In the genomic region with DNA sequence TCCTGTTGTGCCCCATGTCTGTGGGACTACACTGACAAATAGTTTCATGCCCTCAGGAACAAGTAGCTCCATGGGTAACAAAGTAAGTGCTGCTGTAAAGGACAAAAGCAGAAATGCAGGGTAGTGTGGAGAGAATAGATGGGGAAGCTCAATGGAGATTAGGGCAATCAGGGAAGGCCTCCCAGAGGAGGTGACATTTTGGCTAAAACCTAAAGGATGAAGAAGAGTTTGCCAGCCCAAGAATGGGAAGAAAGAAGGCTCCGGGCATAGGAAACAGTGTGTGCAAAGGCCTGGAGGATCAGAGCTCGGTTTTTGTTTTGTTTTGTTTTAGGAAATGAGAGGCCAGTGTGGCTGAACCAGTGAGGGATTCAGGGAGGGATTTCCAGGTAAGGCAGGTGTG, we compare ENCODE assay signal across 16 cellular contexts. TPM values are rescaled to one million over a fixed set of nuclear protein-coding genes. Genes with fewer than 3 reads are reported as not detected.
A peak's percentile ranks its signal among the peaks of the same experiment; 100 is the strongest.
DNase-seq lines count a peak whose midpoint lies in the region; ATAC-seq and TF ChIP-seq lines count a peak whose summit lies in the region.
"Had no signal": no experiment of that assay in that cellular context is flagged by ENCODE, and none has a peak within 500 bp of the region (broad histone marks: within the 10 kb centered on the region; RNA-seq: fewer than 3 reads in every experiment).

No MANE protein-coding gene starts in this region.

- no peaks in the 10 kb centered on the region for H3K9me3 ChIP-seq in HEK293 (ENCODE audit: control insufficient read depth, insufficient read depth, low read depth, low read length)
- H3K9me3 ChIP-seq in colonic mucosa, result no peaks in the 10 kb centered on the region
- H3K9me3 ChIP-seq: heart left ventricle, stomach had no signal

- intact Hi-C loops in activated CD4-positive, alpha-beta T cell treated with anti-CD3 and anti-CD28 coated beads for 36 hours (cut with DNase I, micrococcal nuclease), result no loop called here
- intact Hi-C loops in colonic mucosa (cut with DNase I), result no loop called here

- no peak overlapping the region for H3K9ac ChIP-seq in colonic mucosa (ENCODE audit: low read depth in 2 of 2, low read length in 2 of 2)
- H3K9ac ChIP-seq: GM23248, KMS-11 had no signal

- H3K27me3 Mint-ChIP-seq in activated CD4-positive, alpha-beta T cell treated with anti-CD3 and anti-CD28 coated beads for 36 hours, result no peaks in the 10 kb centered on the region
- H3K27me3 Mint-ChIP-seq in activated T-helper 17 cell treated with anti-CD3 and anti-CD28 coated beads, Interleukin-2, amount 50 U/mL, for 72 hours, result no peaks in the 10 kb centered on the region
- H3K27me3 Mint-ChIP-seq in memory B cell, result no peaks in the 10 kb centered on the region
- peaks cover 24% of the 10 kb centered on the region for H3K27me3 Mint-ChIP-seq in osteocyte (ENCODE audit: unreplicated experiment)

- H3K36me3 Mint-ChIP-seq in activated CD4-positive, alpha-beta T cell treated with anti-CD3 and anti-CD28 coated beads for 36 hours (ENCODE audit: low read depth), result peaks cover 23% of the 10 kb centered on the region
- H3K36me3 Mint-ChIP-seq in activated T-helper 17 cell treated with anti-CD3 and anti-CD28 coated beads, Interleukin-2, amount 50 U/mL, for 72 hours (ENCODE audit: low read depth), result peaks cover 51% of the 10 kb centered on the region
- H3K36me3 Mint-ChIP-seq in memory B cell (peaks cover 15% of the 10 kb centered on the region), osteocyte (ENCODE audit: unreplicated experiment) (no peaks in the 10 kb centered on the region)

- H3K27ac Mint-ChIP-seq in activated CD4-positive, alpha-beta T cell treated with anti-CD3 and anti-CD28 coated beads for 36 hours, result peak overlapping the region; percentile 79
- peak overlapping the region; percentile 90 for H3K27ac Mint-ChIP-seq in activated T-helper 17 cell treated with anti-CD3 and anti-CD28 coated beads, Interleukin-2, amount 50 U/mL, for 72 hours
- H3K27ac Mint-ChIP-seq in memory B cell (peak overlapping the region; percentile 84), osteocyte (ENCODE audit: unreplicated experiment) (no peak overlapping the region)
- H3K27ac Mint-ChIP-seq: nephron progenitor cell had no signal

- POLR2A ChIA-PET in activated CD4-positive, alpha-beta T cell treated with anti-CD3 and anti-CD28 coated beads for 36 hours (lab: Charles Lee), result no interaction called here
- POLR2A ChIA-PET in HEK293 (lab: Yijun Ruan, JAX), result no interaction called here

- H3K9me3 Mint-ChIP-seq in activated CD4-positive, alpha-beta T cell treated with anti-CD3 and anti-CD28 coated beads for 36 hours (ENCODE audit: low read depth), result no peaks in the 10 kb centered on the region
- H3K9me3 Mint-ChIP-seq in activated T-helper 17 cell treated with anti-CD3 and anti-CD28 coated beads, Interleukin-2, amount 50 U/mL, for 72 hours, result no peaks in the 10 kb centered on the region
- H3K9me3 Mint-ChIP-seq in memory B cell (no peaks in the 10 kb centered on the region), osteocyte (ENCODE audit: unreplicated experiment) (no peaks in the 10 kb centered on the region)
- H3K9me3 Mint-ChIP-seq: nephron progenitor cell had no signal

- no peak overlapping the region for H3K27ac ChIP-seq in HEK293 (ENCODE audit: extremely low read depth, low read depth, low read length)
- no peak overlapping the region for H3K27ac ChIP-seq in colonic mucosa
- H3K27ac ChIP-seq: brain microvascular endothelial cell, GM23248, heart left ventricle, HL-60, KMS-11, stomach had no signal

- no peaks in the 10 kb centered on the region for H3K4me1 ChIP-seq in HEK293 (ENCODE audit: control insufficient read depth, insufficient read depth, low read length)
- H3K4me1 ChIP-seq in colonic mucosa, result no peaks in the 10 kb centered on the region

- H3K36me3 ChIP-seq in HEK293 (ENCODE audit: control insufficient read depth in 2 of 2, insufficient read depth in 1 of 2, low read length in 2 of 2) (no peaks in the 10 kb centered on the region), colonic mucosa (no peaks in the 10 kb centered on the region)
- H3K36me3 ChIP-seq: brain microvascular endothelial cell, heart left ventricle, stomach had no signal

- H3K4me3 Mint-ChIP-seq in activated CD4-positive, alpha-beta T cell treated with anti-CD3 and anti-CD28 coated beads for 36 hours, result no peak overlapping the region
- peak overlapping the region; percentile 49 for H3K4me3 Mint-ChIP-seq in activated T-helper 17 cell treated with anti-CD3 and anti-CD28 coated beads, Interleukin-2, amount 50 U/mL, for 72 hours
- H3K4me3 Mint-ChIP-seq in memory B cell (peak overlapping the region; percentile 69), osteocyte (ENCODE audit: unreplicated experiment) (no peak overlapping the region)
- H3K4me3 Mint-ChIP-seq: nephron progenitor cell had no signal

- H3K4me1 Mint-ChIP-seq in activated CD4-positive, alpha-beta T cell treated with anti-CD3 and anti-CD28 coated beads for 36 hours, result peaks cover 60% of the 10 kb centered on the region
- peaks cover 45% of the 10 kb centered on the region for H3K4me1 Mint-ChIP-seq in activated T-helper 17 cell treated with anti-CD3 and anti-CD28 coated beads, Interleukin-2, amount 50 U/mL, for 72 hours
- peaks cover 72% of the 10 kb centered on the region for H3K4me1 Mint-ChIP-seq in memory B cell
- H3K4me1 Mint-ChIP-seq in osteocyte (ENCODE audit: unreplicated experiment), result no peaks in the 10 kb centered on the region
- H3K4me1 Mint-ChIP-seq: nephron progenitor cell had no signal

- DNase-seq in activated CD4-positive, alpha-beta T cell treated with anti-CD3 and anti-CD28 coated beads for 36 hours, result no peak
- DNase-seq in activated CD4-positive, alpha-beta T cell treated with anti-CD3 and anti-CD28 coated beads, Interleukin-2, amount 50 U/mL, for 48 hours, result no peak
- DNase-seq in memory B cell (ENCODE audit: low spot score in 2 of 2), result no peak
- no peak for DNase-seq in COLO668 (lab: John Stamatoyannopoulos, UW; ENCODE audit: unreplicated experiment)
- DNase-seq in colonic mucosa, result no peak
- DNase-seq in osteocyte (ENCODE audit: extremely low spot score, unreplicated experiment), result no peak
- DNase-seq: nephron progenitor cell, stomach had no signal

- peak; percentile 34 for ATAC-seq in activated CD4-positive, alpha-beta T cell treated with anti-CD3 and anti-CD28 coated beads for 36 hours
- peak; percentile 52 for ATAC-seq in activated T-helper 17 cell treated with anti-CD3 and anti-CD28 coated beads, Interleukin-2, amount 50 U/mL, for 72 hours (replicated peaks)
- ATAC-seq in memory B cell (ENCODE audit: low read depth), result no peak
- ATAC-seq: activated CD4-positive, CD25-positive, alpha-beta regulatory T cell treated with anti-CD3 and anti-CD28 coated beads, Interleukin-2, amount 50 U/mL, for 24 hours had no signal

- CTCF ChIA-PET in activated CD4-positive, alpha-beta T cell treated with anti-CD3 and anti-CD28 coated beads for 36 hours (lab: Charles Lee), result interaction anchor here (0.7 to 1.4 kb wide), 5 partner anchors 10 to 158 kb away, joined by 3 to 5 read pairs (median 3); a partner anchor contains a TSS
- CTCF ChIA-PET in HEK293 (lab: Yijun Ruan, JAX), result interaction anchor here (0.7 to 2.6 kb wide), 4 partner anchors 10 to 244 kb away, joined by 3 to 22 read pairs (median 6); no protein-coding TSS in a partner anchor

- H3K27me3 ChIP-seq in colonic mucosa, result no peaks in the 10 kb centered on the region
- H3K27me3 ChIP-seq: brain microvascular endothelial cell had no signal

- H3K4me3 ChIP-seq in HEK293 (ENCODE audit: low read depth, low read length) (no peak overlapping the region), colonic mucosa (no peak overlapping the region)
- H3K4me3 ChIP-seq: GM23248, heart left ventricle, stomach had no signal

- TF ChIP-seq CTCF in HEK293 (tag by site-specific recombination; IDR thresholded peaks at IDR 0.05) (no peak), colonic mucosa (IDR thresholded peaks at IDR 0.05) (no peak), osteocyte (IDR thresholded peaks at IDR 0.05) (no peak)

TF ChIP-seq in HEK293, 187 proteins besides CTCF, POLR2A, EP300 and RAD21:
- TF ChIP-seq ZNF544 (tag by site-specific recombination; IDR thresholded peaks at IDR 0.05) (no peak), YY2 (tag by site-specific recombination; IDR thresholded peaks at IDR 0.05) (no peak), ZNF19 (tag by site-specific recombination; IDR thresholded peaks at IDR 0.05; ENCODE audit: low read depth) (no peak), ZFP3 (tag by site-specific recombination; IDR thresholded peaks at IDR 0.05; ENCODE audit: low read depth) (peak; percentile 61; the same call in 1 of the 2 replicates), REPIN1 (tag by site-specific recombination; IDR thresholded peaks at IDR 0.05; ENCODE audit: low read depth) (no peak)
TF ChIP-seq in HEK293: peak in this region for 1.

RNA-seq across cellular contexts. Expression of a gene that starts 43.6 kb away (rescaled TPM):
- total RNA-seq in activated CD4-positive, alpha-beta T cell treated with anti-CD3 and anti-CD28 coated beads for 36 hours, result 10 to 100 TPM; 10.5 to 12.4 TPM
- 10 to 100 TPM; 15.9 to 18.3 TPM for total RNA-seq in activated T-helper 17 cell treated with anti-CD3 and anti-CD28 coated beads, Interleukin-2, amount 50 U/mL, for 72 hours
- total RNA-seq in colonic mucosa (10 to 100 TPM; 25.5 to 32.6 TPM), osteocyte (4.6 TPM in 2 replicates)

Comparison
In these comparisons a context has a peak if more than half of its experiments do, and no peak if none do; other contexts are left out.
1. H3K4me3 Mint-ChIP-seq: peak in activated T-helper 17 cell treated with anti-CD3 and anti-CD28 coated beads, Interleukin-2, amount 50 U/mL, for 72 hours (single experiment) and memory B cell (single experiment); none in activated CD4-positive, alpha-beta T cell treated with anti-CD3 and anti-CD28 coated beads for 36 hours (single experiment) and osteocyte (single experiment).